In genomic region chr19:48724796-48725753, GRCh38 we compare ENCODE assay signal across 8 cellular contexts. TPM values are rescaled to one million over a fixed set of nuclear protein-coding genes. Genes with fewer than 3 reads are reported as not detected.
DNase-seq lines count a peak whose midpoint lies in the region; ATAC-seq, FAIRE-seq and TF ChIP-seq lines count a peak whose summit lies in the region.

No MANE protein-coding gene starts in this region.

- H2AFZ ChIP-seq in HCT116 (ENCODE audit: low read depth, low read length, poor library complexity, severe bottlenecking) (peak overlapping the region; percentile 49), OCI-LY3 (ENCODE audit: low read depth, low read length) (peak overlapping the region; percentile 59), K562 (ENCODE audit: low read depth, low read length) (peak overlapping the region; percentile 94)

- POLR2A ChIA-PET in HCT116 (lab: Charles Lee) (interaction anchor here (0.6 to 2.3 kb wide), 4 partner anchors 11 to 361 kb away, joined by 3 to 18 read pairs (median 8); partner anchors contain the start of genes FUT2, SYNGR4 and TMEM143), K562 (lab: Yijun Ruan, JAX) (interaction anchor here (0.5 to 1.8 kb wide), 12 partner anchors 8 to 241 kb away, joined by 3 to 10 read pairs (median 4); partner anchors contain the start of genes IZUMO1, RPL18 and SPHK2)

- no peak for TF ChIP-seq EP300 in K562 (IDR thresholded peaks at IDR 0.05; ENCODE audit: low read length)

- peak overlapping the region; percentile 60 to 76 (median 71); a peak in 21 of 22 replicates for H3K9ac ChIP-seq in BLaER1 treated with 17β-estradiol and CSF1 and Interleukin-3, amounts not matched to agents 10 nM and 100 nM
- peak overlapping the region; percentile 31 for H3K9ac ChIP-seq in HCT116 (ENCODE audit: low read length)
- no peak overlapping the region for H3K9ac ChIP-seq in OCI-LY3 (ENCODE audit: low read length)
- peak overlapping the region; percentile 49 to 50; a peak in 3 of 4 replicates for H3K9ac ChIP-seq in K562 (ENCODE audit: insufficient read depth in 1 of 2, low read depth in 2 of 2, low read length in 2 of 2)
- peak overlapping the region in 1 of 3 donors; percentile 47 for H3K9ac ChIP-seq in skeletal muscle tissue (ENCODE audit: low read depth in 1 of 3, low read length in 3 of 3)

- 33% methylated on average over 11 of the region's 11 CpGs for WGBS in K562 (ENCODE audit: insufficient coverage, low coverage, missing lambda C conversion rate)

- no peak for TF ChIP-seq RAD21 in HCT116 (IDR thresholded peaks at IDR 0.05; ENCODE audit: low read depth)
- no peak for TF ChIP-seq RAD21 in K562 (CRISPR knock-in tag; conservative IDR thresholded peaks at IDR 0.05 in 1 of 2, IDR thresholded peaks at IDR 0.05 in 1 of 2)

- peaks cover 31 to 46% (median 41%) of the 10 kb centered on the region in 11 experiments for H3K9me3 ChIP-seq in BLaER1 treated with 17β-estradiol and CSF1 and Interleukin-3, amounts not matched to agents 10 nM and 100 nM (replicated peaks in 1 of 11)
- no peaks in the 10 kb centered on the region for H3K9me3 ChIP-seq in HCT116 (ENCODE audit: control insufficient read depth in 1 of 2, insufficient read depth in 1 of 2, low read depth in 1 of 2, low read length in 2 of 2)
- H3K9me3 ChIP-seq in OCI-LY3 (ENCODE audit: insufficient read depth, low read length): no peaks in the 10 kb centered on the region
- H3K9me3 ChIP-seq in K562 (replicated peaks; ENCODE audit: control insufficient read depth, insufficient read depth, low read depth, low read length): no peaks in the 10 kb centered on the region
- H3K9me3 ChIP-seq in skeletal muscle tissue (ENCODE audit: control insufficient read depth in 3 of 3, low read length in 3 of 3): no peaks in the 10 kb centered on the region

- intact Hi-C loops in HCT116 (cut with micrococcal nuclease): no loop called here
- intact Hi-C loops in K562 (cut with micrococcal nuclease): no loop called here

- TSS peak; percentile 93 for BruUV-seq in HCT116 (replicated peaks; lab: Mats Ljungman, UMichigan)
- TSS peak; percentile 67 for BruUV-seq in K562 (replicated peaks; lab: Mats Ljungman, UMichigan)

- peak; percentile 48 for ATAC-seq in HCT116
- peak; percentile 76 for ATAC-seq in K562

- DNase-seq in HCT116 (ENCODE audit: low read depth, low spot score) (peak; percentile 72), K562 (ENCODE audit: extremely low read depth in 1 of 4, low spot score in 3 of 4) (peak; percentile 71 to 81 (median 76)), hepatic stellate cell (ENCODE audit: low spot score) (peak; percentile 91)
- DNase-seq in effector CD8-positive, alpha-beta T cell (lab: John Stamatoyannopoulos, UW): no peak
- DNase-seq in activated CD8-positive, alpha-beta memory T cell treated with anti-CD3 and anti-CD28 coated beads, Interleukin-2, amount 50 U/mL, for 48 hours: no peak

- H3K27ac ChIP-seq in BLaER1 treated with 17β-estradiol and CSF1 and Interleukin-3, amounts not matched to agents 10 nM and 100 nM: peak overlapping the region; percentile 80 to 93 (median 87)
- H3K27ac ChIP-seq in HCT116 (ENCODE audit: low read depth, low read length) (peak overlapping the region; percentile 58), OCI-LY3 (ENCODE audit: low read length) (peak overlapping the region; percentile 55), K562 (ENCODE audit: extremely low read depth, low read depth, low read length) (peak overlapping the region; percentile 87), skeletal muscle tissue (ENCODE audit: low read depth, low read length) (peak overlapping the region; percentile 79)

- H3K27me3 ChIP-seq in BLaER1 treated with 17β-estradiol and CSF1 and Interleukin-3, amounts not matched to agents 10 nM and 100 nM: no peaks in the 10 kb centered on the region
- H3K27me3 ChIP-seq in HCT116 (ENCODE audit: insufficient read depth, low read length) (no peaks in the 10 kb centered on the region), OCI-LY3 (ENCODE audit: low read depth, low read length) (no peaks in the 10 kb centered on the region), K562 (ENCODE audit: control insufficient read depth in 2 of 2, insufficient read depth in 2 of 2, low read length in 2 of 2) (no peaks in the 10 kb centered on the region), skeletal muscle tissue (ENCODE audit: control insufficient read depth in 3 of 3, insufficient read depth in 3 of 3, low read length in 3 of 3) (no peaks in the 10 kb centered on the region)

- H3K4me2 ChIP-seq in BLaER1 treated with 17β-estradiol and CSF1 and Interleukin-3, amounts not matched to agents 10 nM and 100 nM: peak overlapping the region; percentile 49 to 86 (median 66)
- H3K4me2 ChIP-seq in HCT116 (ENCODE audit: low read length) (peak overlapping the region; percentile 50), OCI-LY3 (ENCODE audit: low read length) (peak overlapping the region; percentile 23), K562 (ENCODE audit: insufficient read depth, low read length) (peak overlapping the region; percentile 58)

- H3K4me1 ChIP-seq in BLaER1 treated with 17β-estradiol and CSF1 and Interleukin-3, amounts not matched to agents 10 nM and 100 nM: peaks cover 30 to 48% (median 44%) of the 10 kb centered on the region in 10 experiments
- peaks cover 6 to 32% of the 10 kb centered on the region in 2 experiments for H3K4me1 ChIP-seq in HCT116 (ENCODE audit: control insufficient read depth in 1 of 2, insufficient read depth in 2 of 2, low read length in 2 of 2)
- peaks cover 29% of the 10 kb centered on the region for H3K4me1 ChIP-seq in OCI-LY3 (ENCODE audit: low read length)
- peaks cover 12 to 29% of the 10 kb centered on the region in 2 experiments; a peak in 4 of 5 replicates for H3K4me1 ChIP-seq in K562 (replicated peaks in 1 of 2; ENCODE audit: control insufficient read depth in 2 of 2, insufficient read depth in 2 of 2, low read length in 2 of 2)
- peaks cover 13 to 26% (median 14%) of the 10 kb centered on the region in 3 donors for H3K4me1 ChIP-seq in skeletal muscle tissue (ENCODE audit: control insufficient read depth in 3 of 3, insufficient read depth in 3 of 3, low read length in 3 of 3)

- H3K4me3 ChIP-seq in BLaER1 treated with 17β-estradiol and CSF1 and Interleukin-3, amounts not matched to agents 10 nM and 100 nM: peak overlapping the region in 6 of 10 experiments; percentile 2 to 44 (median 30); a peak in 4 of 20 replicates
- H3K4me3 ChIP-seq in HCT116 (replicated peaks in 1 of 2; ENCODE audit: low read depth in 1 of 2, low read length in 2 of 2) (peak overlapping the region in 1 of 2 experiments; percentile 2; a peak in 2 of 4 replicates), OCI-LY3 (ENCODE audit: low read length) (no peak overlapping the region), K562 (no peak overlapping the region), skeletal muscle tissue (ENCODE audit: low read length in 3 of 3) (peak overlapping the region in 1 of 3 donors; percentile 41)

- RAD21 ChIA-PET in HCT116 (lab: Charles Lee; ENCODE audit: low non-redundant PET in 1 of 2, low total read pairs in 2 of 2, uncharacterized antibody in 2 of 2, unreplicated experiment in 2 of 2): no interaction called here

- TF ChIP-seq POLR2A in HCT116 (IDR thresholded peaks at IDR 0.05; ENCODE audit: borderline replicate concordance, extremely low read depth, insufficient read depth, insufficient read length) (peak; percentile 0), K562 (conservative IDR thresholded peaks at IDR 0.05) (peak; percentile 43)

- H4K20me1 ChIP-seq in BLaER1 treated with 17β-estradiol and CSF1 and Interleukin-3, amounts not matched to agents 10 nM and 100 nM: no peaks in the 10 kb centered on the region
- H4K20me1 ChIP-seq in HCT116 (ENCODE audit: insufficient read depth): no peaks in the 10 kb centered on the region
- H4K20me1 ChIP-seq in OCI-LY3 (ENCODE audit: insufficient read depth, low read length): no peaks in the 10 kb centered on the region
- no peaks in the 10 kb centered on the region for H4K20me1 ChIP-seq in K562 (replicated peaks; ENCODE audit: control insufficient read depth, insufficient read depth, low read length)

- CTCF ChIA-PET in HCT116 (lab: Charles Lee) (interaction anchor here (1.0 to 2.5 kb wide), 2 partner anchors 14 to 71 kb away, joined by 3 to 8 read pairs; no protein-coding TSS in a partner anchor), K562 (lab: Yijun Ruan, JAX; ENCODE audit: low intra/inter-chr PET ratio) (no interaction called here)

- H3K36me3 ChIP-seq in BLaER1 treated with 17β-estradiol and CSF1 and Interleukin-3, amounts not matched to agents 10 nM and 100 nM: peaks cover 0 to 80% (median 68%) of the 10 kb centered on the region in 11 experiments; a peak in 20 of 22 replicates
- H3K36me3 ChIP-seq in HCT116 (ENCODE audit: control insufficient read depth in 1 of 2, insufficient read depth in 2 of 2, low read length in 2 of 2) (no peaks in the 10 kb centered on the region), OCI-LY3 (replicated peaks; ENCODE audit: low read depth, low read length) (peaks cover 12% of the 10 kb centered on the region), K562 (ENCODE audit: control insufficient read depth, insufficient read depth, low read length) (peaks cover 4% of the 10 kb centered on the region; the same call in 2 of the 3 replicates), skeletal muscle tissue (ENCODE audit: control insufficient read depth in 3 of 3, insufficient read depth in 3 of 3, low read length in 3 of 3) (peaks cover 0 to 2% (median 0%) of the 10 kb centered on the region in 3 donors)

- no peaks in the 10 kb centered on the region for H3K9me1 ChIP-seq in K562 (ENCODE audit: control insufficient read depth, insufficient read depth, low read length)

- H3K79me2 ChIP-seq in HCT116 (ENCODE audit: insufficient read depth, low read length) (no peaks in the 10 kb centered on the region), OCI-LY3 (ENCODE audit: low read length) (no peaks in the 10 kb centered on the region), K562 (ENCODE audit: control insufficient read depth, insufficient read depth, low read length) (no peaks in the 10 kb centered on the region)

- in situ Hi-C loops in K562 (cut with MboI): no loop called here

- peak; percentile 84 for FAIRE-seq in K562 (lab: Jason Lieb, UNC)

- TF ChIP-seq CTCF in HCT116 (IDR thresholded peaks at IDR 0.05 in 2 of 3, conservative IDR thresholded peaks at IDR 0.05 in 1 of 3; ENCODE audit: borderline replicate concordance in 1 of 3, insufficient read depth in 1 of 3, low read depth in 2 of 3, low read length in 2 of 3): no peak
- no peak for TF ChIP-seq CTCF in OCI-LY3 (IDR thresholded peaks at IDR 0.05; ENCODE audit: low read depth, low read length)
- no peak for TF ChIP-seq CTCF in K562 (IDR thresholded peaks at IDR 0.05 in 2 of 3, conservative IDR thresholded peaks at IDR 0.05 in 1 of 3; ENCODE audit: insufficient read depth in 2 of 3, low read depth in 1 of 3, low read length in 3 of 3)

- no peaks in the 10 kb centered on the region for H3K9me2 ChIP-seq in HCT116 (ENCODE audit: insufficient read depth)

RNA-seq across cellular contexts. Expression of gene MAMSTR, which starts 5.5 kb away (rescaled TPM):
- total RNA-seq in HCT116 (2021; ENCODE audit: unreplicated experiment): 1.3 TPM
- polyA plus RNA-seq in HCT116 (2012): 0.85 and 0.91 TPM in 2 replicates
- total RNA-seq in K562 (2011; cell fraction: chromatin; rRNA removed; ENCODE audit: low replicate concordance): 1.8 and 3.4 TPM in 2 replicates
- 2.5 and 3.2 TPM in 2 replicates for total RNA-seq in K562 (2011; cell fraction: nucleolus; rRNA removed)
- 2.4 and 2.7 TPM in 2 replicates for total RNA-seq in K562 (2011; cell fraction: nucleoplasm; rRNA removed)
- 0.27 and 0.45 TPM in 2 replicates for total RNA-seq in K562 (2014; rRNA removed)
- total RNA-seq in K562 (2014; rRNA removed; fragmentation: Illumina TruSeq; extraction: Trizol): 0.22 and 0.29 TPM in 2 replicates
- 0.49 and 0.51 TPM in 2 replicates for total RNA-seq in K562 (2015; rRNA removed; fragmentation: Illumina TruSeq; extraction: Trizol)
- 1.00 and 1.3 TPM in 2 replicates for total RNA-seq in K562 (2021)
- 0.27 and 0.29 TPM in 2 replicates for polyA plus RNA-seq in K562 (2011; rRNA removed)
- 0.37 and 0.70 TPM in 2 replicates for polyA plus RNA-seq in K562 (2011; cell fraction: cytosol; rRNA removed)
- polyA plus RNA-seq in K562 (2011; cell fraction: nucleus; rRNA removed): 0.66 and 0.73 TPM in 2 replicates
- 0.50 and 0.64 TPM in 2 replicates for polyA plus RNA-seq in K562 (2012)
- polyA plus RNA-seq in K562 (2014; fragmentation: Illumina TruSeq; extraction: Trizol): 0.55 and 0.73 TPM in 2 replicates
- polyA plus RNA-seq in K562 (2014; fragmentation: Nextera tagmentation; extraction: Ambion mirVana): under 1 TPM in 1 of 2 experiments, not detected in 1; 0.08 TPM
- 0.84 and 0.91 TPM in 2 replicates for polyA plus RNA-seq in K562 (2014; rRNA removed)
- 0.35 and 0.51 TPM in 2 replicates for polyA minus RNA-seq in K562 (2011; rRNA and poly(A)+ RNA removed)
- not detected in 2 replicates for polyA minus RNA-seq in K562 (2011; cell fraction: cytosol; rRNA and poly(A)+ RNA removed)
- 0.67 and 0.78 TPM in 2 replicates for polyA minus RNA-seq in K562 (2011; cell fraction: nucleus; rRNA and poly(A)+ RNA removed)
- 5.2 TPM for total RNA-seq in skeletal muscle tissue

RNA-seq across cellular contexts. Expression of gene RASIP1, which starts 15.3 kb away (rescaled TPM):
- total RNA-seq in HCT116 (2021; ENCODE audit: unreplicated experiment): 1.9 TPM
- 1.8 and 1.9 TPM in 2 replicates for polyA plus RNA-seq in HCT116 (2012)
- 10.4 and 13.7 TPM in 2 replicates for total RNA-seq in K562 (2011; cell fraction: chromatin; rRNA removed; ENCODE audit: low replicate concordance)
- total RNA-seq in K562 (2011; cell fraction: nucleolus; rRNA removed): 7.4 and 8.8 TPM in 2 replicates
- 10.0 and 11.1 TPM in 2 replicates for total RNA-seq in K562 (2011; cell fraction: nucleoplasm; rRNA removed)
- total RNA-seq in K562 (2014; rRNA removed): 2.7 and 3.7 TPM in 2 replicates
- 0.58 and 0.61 TPM in 2 replicates for total RNA-seq in K562 (2014; rRNA removed; fragmentation: Illumina TruSeq; extraction: Trizol)
- total RNA-seq in K562 (2015; rRNA removed; fragmentation: Illumina TruSeq; extraction: Trizol): 1.4 and 1.7 TPM in 2 replicates
- total RNA-seq in K562 (2021): 3.4 and 4.6 TPM in 2 replicates
- polyA plus RNA-seq in K562 (2011; rRNA removed): 1.4 and 2.1 TPM in 2 replicates
- 2.3 and 3.3 TPM in 2 replicates for polyA plus RNA-seq in K562 (2011; cell fraction: cytosol; rRNA removed)
- polyA plus RNA-seq in K562 (2011; cell fraction: nucleus; rRNA removed): 5.2 and 8.5 TPM in 2 replicates
- polyA plus RNA-seq in K562 (2012): 3.2 and 5.2 TPM in 2 replicates
- 1.5 and 2.6 TPM in 2 replicates for polyA plus RNA-seq in K562 (2014; fragmentation: Illumina TruSeq; extraction: Trizol)
- polyA plus RNA-seq in K562 (2014; fragmentation: Nextera tagmentation; extraction: Ambion mirVana): under 1 TPM; 0.20 to 0.24 TPM
- 4.7 and 6.1 TPM in 2 replicates for polyA plus RNA-seq in K562 (2014; rRNA removed)
- polyA minus RNA-seq in K562 (2011; rRNA and poly(A)+ RNA removed): 1.1 and 1.6 TPM in 2 replicates
- polyA minus RNA-seq in K562 (2011; cell fraction: cytosol; rRNA and poly(A)+ RNA removed): 1.0 and 4.6 TPM in 2 replicates
- polyA minus RNA-seq in K562 (2011; cell fraction: nucleus; rRNA and poly(A)+ RNA removed): 1.3 and 2.0 TPM in 2 replicates
- total RNA-seq in skeletal muscle tissue: 23.5 TPM

RNA-seq across cellular contexts. Expression of gene IZUMO1, which starts 21.6 kb away (rescaled TPM):
- total RNA-seq in HCT116 (2021; ENCODE audit: unreplicated experiment) (1.7 TPM), K562 (2014; rRNA removed) (0.14 and 0.78 TPM in 2 replicates), K562 (2014; rRNA removed; fragmentation: Illumina TruSeq; extraction: Trizol) (0.61 and 1.3 TPM in 2 replicates), K562 (2015; rRNA removed; fragmentation: Illumina TruSeq; extraction: Trizol) (0.40 and 0.49 TPM in 2 replicates), K562 (2021) (2.1 and 2.2 TPM in 2 replicates), skeletal muscle tissue (0.52 TPM)
- 1.5 and 2.0 TPM in 2 replicates for polyA plus RNA-seq in HCT116 (2012)
- 23.8 and 28.5 TPM in 2 replicates for total RNA-seq in K562 (2011; cell fraction: chromatin; rRNA removed; ENCODE audit: low replicate concordance)
- total RNA-seq in K562 (2011; cell fraction: nucleolus; rRNA removed): 10.5 and 17.9 TPM in 2 replicates
- 18.7 and 19.0 TPM in 2 replicates for total RNA-seq in K562 (2011; cell fraction: nucleoplasm; rRNA removed)
- polyA plus RNA-seq in K562 (2011; rRNA removed) (0.54 and 0.57 TPM in 2 replicates), K562 (2014; fragmentation: Illumina TruSeq; extraction: Trizol) (0.29 and 1.1 TPM in 2 replicates), K562 (2014; fragmentation: Nextera tagmentation; extraction: Ambion mirVana) (under 1 TPM; 0.24 to 0.73 TPM), K562 (2014; rRNA removed) (0.39 and 1.2 TPM in 2 replicates)
- 0.16 and 0.67 TPM in 2 replicates for polyA plus RNA-seq in K562 (2011; cell fraction: cytosol; rRNA removed)
- polyA plus RNA-seq in K562 (2011; cell fraction: nucleus; rRNA removed): 3.1 and 3.5 TPM in 2 replicates
- 1.4 and 1.7 TPM in 2 replicates for polyA plus RNA-seq in K562 (2012)
- polyA minus RNA-seq in K562 (2011; rRNA and poly(A)+ RNA removed): 0.63 TPM in 1 of 2 replicates, not detected in the other
- polyA minus RNA-seq in K562 (2011; cell fraction: cytosol; rRNA and poly(A)+ RNA removed): not detected in 2 replicates
- 0.67 and 0.89 TPM in 2 replicates for polyA minus RNA-seq in K562 (2011; cell fraction: nucleus; rRNA and poly(A)+ RNA removed)

RNA-seq across cellular contexts. Expression of gene FUT1, which starts 27.4 kb away (rescaled TPM):
- 14.1 TPM for total RNA-seq in HCT116 (2021; ENCODE audit: unreplicated experiment)
- polyA plus RNA-seq in HCT116 (2012): 11.8 and 13.1 TPM in 2 replicates
- 53.2 and 80.3 TPM in 2 replicates for total RNA-seq in K562 (2011; cell fraction: chromatin; rRNA removed; ENCODE audit: low replicate concordance)
- total RNA-seq in K562 (2011; cell fraction: nucleolus; rRNA removed): 51.5 and 67.9 TPM in 2 replicates
- 56.0 and 63.6 TPM in 2 replicates for total RNA-seq in K562 (2011; cell fraction: nucleoplasm; rRNA removed)
- total RNA-seq in K562 (2014; rRNA removed): 15.5 and 17.2 TPM in 2 replicates
- total RNA-seq in K562 (2014; rRNA removed; fragmentation: Illumina TruSeq; extraction: Trizol): 8.9 TPM in 2 replicates
- 5.0 TPM in 2 replicates for total RNA-seq in K562 (2015; rRNA removed; fragmentation: Illumina TruSeq; extraction: Trizol)
- 18.5 and 19.6 TPM in 2 replicates for total RNA-seq in K562 (2021)
- polyA plus RNA-seq in K562 (2011; rRNA removed): 3.2 and 5.0 TPM in 2 replicates
- 2.2 and 4.8 TPM in 2 replicates for polyA plus RNA-seq in K562 (2011; cell fraction: cytosol; rRNA removed)
- polyA plus RNA-seq in K562 (2011; cell fraction: nucleus; rRNA removed): 5.3 and 17.6 TPM in 2 replicates
- 4.8 and 9.2 TPM in 2 replicates for polyA plus RNA-seq in K562 (2012)
- 7.9 and 8.8 TPM in 2 replicates for polyA plus RNA-seq in K562 (2014; fragmentation: Illumina TruSeq; extraction: Trizol)
- 1 to 10 TPM; 2.3 to 3.1 TPM for polyA plus RNA-seq in K562 (2014; fragmentation: Nextera tagmentation; extraction: Ambion mirVana)
- 16.3 and 18.3 TPM in 2 replicates for polyA plus RNA-seq in K562 (2014; rRNA removed)
- 1.1 and 3.1 TPM in 2 replicates for polyA minus RNA-seq in K562 (2011; rRNA and poly(A)+ RNA removed)
- polyA minus RNA-seq in K562 (2011; cell fraction: cytosol; rRNA and poly(A)+ RNA removed): 1.4 and 4.4 TPM in 2 replicates
- 3.2 and 5.3 TPM in 2 replicates for polyA minus RNA-seq in K562 (2011; cell fraction: nucleus; rRNA and poly(A)+ RNA removed)
- total RNA-seq in skeletal muscle tissue: 1.0 TPM

RNA-seq across cellular contexts. Expression of gene FUT2, which starts 29.3 kb away (rescaled TPM):
- total RNA-seq in HCT116 (2021; ENCODE audit: unreplicated experiment) (12.5 TPM), K562 (2014; rRNA removed) (not detected in 2 replicates), K562 (2014; rRNA removed; fragmentation: Illumina TruSeq; extraction: Trizol) (not detected in 2 replicates), K562 (2015; rRNA removed; fragmentation: Illumina TruSeq; extraction: Trizol) (not detected in 2 replicates), K562 (2021) (not detected in 2 replicates), skeletal muscle tissue (not detected)
- 14.5 and 15.7 TPM in 2 replicates for polyA plus RNA-seq in HCT116 (2012)
- not detected in 2 replicates for total RNA-seq in K562 (2011; cell fraction: chromatin; rRNA removed; ENCODE audit: low replicate concordance)
- total RNA-seq in K562 (2011; cell fraction: nucleolus; rRNA removed): not detected in 2 replicates
- total RNA-seq in K562 (2011; cell fraction: nucleoplasm; rRNA removed): not detected in 2 replicates
- polyA plus RNA-seq in K562 (2011; rRNA removed) (not detected in 2 replicates), K562 (2014; fragmentation: Illumina TruSeq; extraction: Trizol) (not detected in 2 replicates), K562 (2014; fragmentation: Nextera tagmentation; extraction: Ambion mirVana) (under 1 TPM; 0.03 to 0.04 TPM), K562 (2014; rRNA removed) (not detected in 2 replicates)
- not detected in 2 replicates for polyA plus RNA-seq in K562 (2011; cell fraction: cytosol; rRNA removed)
- polyA plus RNA-seq in K562 (2011; cell fraction: nucleus; rRNA removed): not detected in 2 replicates
- polyA plus RNA-seq in K562 (2012): 0.21 and 0.40 TPM in 2 replicates
- polyA minus RNA-seq in K562 (2011; rRNA and poly(A)+ RNA removed): not detected in 2 replicates
- polyA minus RNA-seq in K562 (2011; cell fraction: cytosol; rRNA and poly(A)+ RNA removed): not detected in 2 replicates
- not detected in 2 replicates for polyA minus RNA-seq in K562 (2011; cell fraction: nucleus; rRNA and poly(A)+ RNA removed)

Comparison
In these comparisons a context has a peak if more than half of its experiments do, and no peak if none do; other contexts are left out.
1. H3K4me3 ChIP-seq: peak in BLaER1 treated with 17β-estradiol and CSF1 and Interleukin-3, amounts not matched to agents 10 nM and 100 nM (6 of 10); none in OCI-LY3 (single experiment) and K562 (single experiment).
2. DNase-seq: peak in HCT116 (single experiment), K562 (4 of 4) and hepatic stellate cell (single experiment); none in effector CD8-positive, alpha-beta T cell (single experiment) and activated CD8-positive, alpha-beta memory T cell treated with anti-CD3 and anti-CD28 coated beads, Interleukin-2, amount 50 U/mL, for 48 hours (single experiment).
3. Peak in every context shown above with its lines, with median percentiles within 50 percentile points of each other: H3K27ac ChIP-seq, H3K4me2 ChIP-seq and H2AFZ ChIP-seq.